18 cellular contexts compared by ENCODE assay signal in genomic region chr2:68926782-68927181, GRCh38. TPM values are rescaled to one million over a fixed set of nuclear protein-coding genes. Genes with fewer than 3 reads are reported as not detected.
A peak's percentile ranks its signal among the peaks of the same experiment; 100 is the strongest.
DNase-seq lines count a peak whose midpoint lies in the region; ATAC-seq, FAIRE-seq and TF ChIP-seq lines count a peak whose summit lies in the region.
"Had no signal": no experiment of that assay in that cellular context is flagged by ENCODE, and none has a peak within 500 bp of the region (broad histone marks: within the 10 kb centered on the region; RNA-seq: fewer than 3 reads in every experiment).

No MANE protein-coding gene starts in this region.

- CTCF ChIA-PET in SK-N-SH (lab: Yijun Ruan, JAX): interaction anchor here (0.7 to 12.4 kb wide), 11 partner anchors 9 to 485 kb away, joined by 3 to 245 read pairs (median 52); partner anchors contain the start of genes APLF and FBXO48

- no peaks in the 10 kb centered on the region for H3K79me2 ChIP-seq in SK-N-SH (ENCODE audit: insufficient read depth)

- TF ChIP-seq RAD21 in SK-N-SH (IDR thresholded peaks at IDR 0.05; ENCODE audit: low read length): no peak

- 0 out of 3 replicates have a peak, but pooled peaks have one; percentile 23 for ATAC-seq in SK-N-SH treated with all-trans-retinoic acid at 6 μM for 48 hours

- H3K9me3 ChIP-seq in SK-N-SH (no peaks in the 10 kb centered on the region), thyroid gland (no peaks in the 10 kb centered on the region)
- H3K9me3 ChIP-seq: SJSA1 had no signal

- no peaks in the 10 kb centered on the region for H3K36me3 ChIP-seq in SK-N-SH (replicated peaks in 1 of 2; ENCODE audit: control insufficient read depth in 1 of 2, insufficient read depth in 2 of 2, low read length in 1 of 2)
- no peaks in the 10 kb centered on the region for H3K36me3 ChIP-seq in thyroid gland
- H3K36me3 ChIP-seq: SJSA1 had no signal

- no peaks in the 10 kb centered on the region for H3F3A ChIP-seq in SK-N-SH (replicated peaks; ENCODE audit: insufficient read depth)

- H3K9ac ChIP-seq in SK-N-SH: no peak overlapping the region

- no peak for TF ChIP-seq EP300 in SK-N-SH (IDR thresholded peaks at IDR 0.05; ENCODE audit: borderline replicate concordance in 1 of 2, low read depth in 1 of 2, low read length in 1 of 2)

- intact Hi-C loops in thyroid gland (cut with DNase I): loop anchor here (10.0 kb wide), 1 partner anchor 462 kb away; the partner anchor contains the start of genes APLF and FBXO48

- WGBS in SK-N-SH (ENCODE audit: low lambda C conversion rate): 61% methylated on average over 4 of the region's 4 CpGs
- WGBS in thyroid gland, 2 donors: 26 to 31% methylated on average over 4 of the region's 4 CpGs

- H3K9me2 ChIP-seq in SK-N-SH: no peaks in the 10 kb centered on the region

- no peak overlapping the region for H3K4me2 ChIP-seq in SK-N-SH

- TF ChIP-seq CTCF in SK-N-SH (IDR thresholded peaks at IDR 0.05) (no peak), thyroid gland (IDR thresholded peaks at IDR 0.05) (no peak)

- H3K27me3 ChIP-seq in SK-N-SH (ENCODE audit: insufficient read depth): no peaks in the 10 kb centered on the region; the same call in 1 of the 2 replicates
- H3K27me3 ChIP-seq in thyroid gland: no peaks in the 10 kb centered on the region
- H3K27me3 ChIP-seq: SJSA1 had no signal

- POLR2A ChIA-PET in SK-N-SH (lab: Yijun Ruan, JAX): interaction anchor here (0.6 kb wide), 1 partner anchor 8 kb away, joined by 3 read pairs; no protein-coding TSS in a partner anchor

- H4K20me1 ChIP-seq in SK-N-SH (ENCODE audit: insufficient read depth): no peaks in the 10 kb centered on the region

- no peaks in the 10 kb centered on the region for H3K4me1 ChIP-seq in SK-N-SH (ENCODE audit: control insufficient read depth in 1 of 2, insufficient read depth in 2 of 2, low read depth in 1 of 2, low read length in 1 of 2)
- H3K4me1 ChIP-seq in thyroid gland: peaks cover 6 to 16% of the 10 kb centered on the region in 2 donors

- H3K4me3 ChIP-seq in SK-N-SH (ENCODE audit: low read depth in 2 of 2, low read length in 1 of 2) (no peak overlapping the region), thyroid gland (replicated peaks in 1 of 3) (no peak overlapping the region)
- H3K4me3 ChIP-seq: SJSA1 had no signal

- no peak overlapping the region for H3K27ac ChIP-seq in SK-N-SH (ENCODE audit: low read depth in 2 of 2, low read length in 1 of 2)
- H3K27ac ChIP-seq in thyroid gland: peak overlapping the region; percentile 9 to 76 (median 43)
- H3K27ac ChIP-seq: HL-60, SJSA1 had no signal

- DNase-seq in SK-N-SH (no peak), RCC 7860 (ENCODE audit: low spot score) (peak; percentile 28), islet precursor cell (peak; percentile 72), thyroid gland (peak; percentile 67 to 71), erythroblast (lab: John Stamatoyannopoulos, UW) (no peak), LoVo (ENCODE audit: low spot score) (no peak)
- DNase-seq in stimulated activated CD4-positive, alpha-beta T cell treated with anti-CD3 and anti-CD28 coated beads, Interleukin-12 subunit alpha, Interleukin-12 subunit beta, amount 100 ng/mL, for 4 hours: no peak
- DNase-seq: C1 segment of cervical spinal cord, EL, NCI-H146, NCI-H2081 treated with DMSO at 0.1 percent for 48 hours, NCI-H226, NCI-H526 had no signal

- FAIRE-seq in RCC 7860 (lab: Jason Lieb, UNC): no peak
- FAIRE-seq: H54 had no signal

- H2AFZ ChIP-seq in SK-N-SH (ENCODE audit: low read depth): no peak overlapping the region

- no peak for TF ChIP-seq POLR2A in thyroid gland (IDR thresholded peaks at IDR 0.05)
- no peak for TF ChIP-seq POLR2A in erythroblast (IDR thresholded peaks at IDR 0.05; ENCODE audit: low read length)

TF ChIP-seq in SK-N-SH treated with all-trans-retinoic acid at 6 μM for 48 hours, 23 proteins besides CTCF, POLR2A, EP300 and RAD21 (continues in another document):
- TF ChIP-seq GLIS3 (CRISPR knock-in tag; IDR thresholded peaks at IDR 0.05): no peak
- TF ChIP-seq BACH2 (CRISPR knock-in tag; IDR thresholded peaks at IDR 0.05; ENCODE audit: borderline replicate concordance): no peak
- TF ChIP-seq RARB (CRISPR knock-in tag; IDR thresholded peaks at IDR 0.05): no peak
- TF ChIP-seq, protein P1, sequence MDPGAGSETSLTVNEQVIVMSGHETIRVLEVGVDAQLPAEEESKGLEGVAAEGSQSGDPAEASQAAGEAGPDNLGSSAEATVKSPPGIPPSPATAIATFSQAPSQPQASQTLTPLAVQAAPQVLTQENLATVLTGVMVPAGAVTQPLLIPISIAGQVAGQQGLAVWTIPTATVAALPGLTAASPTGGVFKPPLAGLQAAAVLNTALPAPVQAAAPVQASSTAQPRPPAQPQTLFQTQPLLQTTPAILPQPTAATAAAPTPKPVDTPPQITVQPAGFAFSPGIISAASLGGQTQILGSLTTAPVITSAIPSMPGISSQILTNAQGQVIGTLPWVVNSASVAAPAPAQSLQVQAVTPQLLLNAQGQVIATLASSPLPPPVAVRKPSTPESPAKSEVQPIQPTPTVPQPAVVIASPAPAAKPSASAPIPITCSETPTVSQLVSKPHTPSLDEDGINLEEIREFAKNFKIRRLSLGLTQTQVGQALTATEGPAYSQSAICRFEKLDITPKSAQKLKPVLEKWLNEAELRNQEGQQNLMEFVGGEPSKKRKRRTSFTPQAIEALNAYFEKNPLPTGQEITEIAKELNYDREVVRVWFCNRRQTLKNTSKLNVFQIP (CRISPR knock-in tag; IDR thresholded peaks at IDR 0.05; ENCODE audit: borderline replicate concordance, low read depth): no peak

TF ChIP-seq in SK-N-SH, 30 proteins besides CTCF, POLR2A, EP300 and RAD21:
- TF ChIP-seq, protein P2, sequence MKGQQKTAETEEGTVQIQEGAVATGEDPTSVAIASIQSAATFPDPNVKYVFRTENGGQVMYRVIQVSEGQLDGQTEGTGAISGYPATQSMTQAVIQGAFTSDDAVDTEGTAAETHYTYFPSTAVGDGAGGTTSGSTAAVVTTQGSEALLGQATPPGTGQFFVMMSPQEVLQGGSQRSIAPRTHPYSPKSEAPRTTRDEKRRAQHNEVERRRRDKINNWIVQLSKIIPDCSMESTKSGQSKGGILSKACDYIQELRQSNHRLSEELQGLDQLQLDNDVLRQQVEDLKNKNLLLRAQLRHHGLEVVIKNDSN (IDR thresholded peaks at IDR 0.05; ENCODE audit: borderline replicate concordance, low read depth): no peak

RNA-seq across cellular contexts. Expression of gene GKN2, which starts 25.9 kb away (rescaled TPM):
- polyA plus RNA-seq in SK-N-SH (2012; rRNA removed): not detected in 2 replicates
- polyA plus RNA-seq in SK-N-SH (2012; cell fraction: cytosol; rRNA removed): not detected in 2 replicates
- polyA plus RNA-seq in SK-N-SH (2012; cell fraction: nucleus; rRNA removed): not detected in 2 replicates
- not detected for total RNA-seq in thyroid gland
- total RNA-seq: A673, SJSA1 had no signal

RNA-seq across cellular contexts. Expression of gene GKN1, which starts 47.7 kb away (rescaled TPM):
- not detected in 2 replicates for polyA plus RNA-seq in SK-N-SH (2012; rRNA removed)
- 0.09 TPM in 1 of 2 replicates, not detected in the other for polyA plus RNA-seq in SK-N-SH (2012; cell fraction: cytosol; rRNA removed)
- not detected in 2 replicates for polyA plus RNA-seq in SK-N-SH (2012; cell fraction: nucleus; rRNA removed)
- not detected for total RNA-seq in thyroid gland
- total RNA-seq: A673, SJSA1 had no signal

RNA-seq across cellular contexts. Expression of gene BMP10, which starts 55.6 kb away (rescaled TPM):
- not detected in 2 replicates for polyA plus RNA-seq in SK-N-SH (2012; rRNA removed)
- not detected in 2 replicates for polyA plus RNA-seq in SK-N-SH (2012; cell fraction: cytosol; rRNA removed)
- not detected in 2 replicates for polyA plus RNA-seq in SK-N-SH (2012; cell fraction: nucleus; rRNA removed)
- total RNA-seq in thyroid gland: not detected
- total RNA-seq: A673, SJSA1 had no signal

Comparison
In these comparisons a context has a peak if more than half of its experiments do, and no peak if none do; other contexts are left out.
1. DNase-seq: peak in RCC 7860 (single experiment), islet precursor cell (single experiment) and thyroid gland (2 of 2); none in SK-N-SH (single experiment), stimulated activated CD4-positive, alpha-beta T cell treated with anti-CD3 and anti-CD28 coated beads, Interleukin-12 subunit alpha, Interleukin-12 subunit beta, amount 100 ng/mL, for 4 hours (single experiment), erythroblast (0 of 2) and LoVo (single experiment).
2. H3K27ac ChIP-seq: peak in thyroid gland (3 of 3); none in SK-N-SH (0 of 2).